Comparison of ENCODE assay signal across 12 cellular contexts in genomic region chr20:47543006-47543431, GRCh38. TPM values are rescaled to one million over a fixed set of nuclear protein-coding genes. Genes with fewer than 3 reads are reported as not detected.
DNase-seq lines count a peak whose midpoint lies in the region; ATAC-seq, FAIRE-seq and TF ChIP-seq lines count a peak whose summit lies in the region.
"Had no signal": no experiment of that assay in that cellular context is flagged by ENCODE, and none has a peak within 500 bp of the region (broad histone marks: within the 10 kb centered on the region; RNA-seq: fewer than 3 reads in every experiment).

No MANE protein-coding gene starts in this region.

- no peak for TF ChIP-seq POLR2A in A549 (IDR thresholded peaks at IDR 0.05; ENCODE audit: low read length)

- H3K4me1 Mint-ChIP-seq in T-helper 17 cell: peaks cover 41% of the 10 kb centered on the region

- ATAC-seq in A549 (peak; percentile 44 to 51; a peak in 3 of 6 replicates), T-helper 17 cell (peak; percentile 49), HG02852 (IDR thresholded peaks at IDR 0.05; ENCODE audit: unreplicated experiment) (no peak), HG02840 (IDR thresholded peaks at IDR 0.05; ENCODE audit: low FRiP score, unreplicated experiment) (no peak)

- H3K4me3 ChIP-seq in A549: no peak overlapping the region
- H3K4me3 ChIP-seq: suprapubic skin had no signal

- H3K4me1 ChIP-seq in A549: peaks cover 70% of the 10 kb centered on the region

- peaks cover 2% of the 10 kb centered on the region for H3K36me3 Mint-ChIP-seq in T-helper 17 cell (ENCODE audit: low read depth)

- no peak for DNase-seq in A549 (ENCODE audit: low read depth in 1 of 2, low spot score in 1 of 2)
- DNase-seq in GM10248 (ENCODE audit: extremely low spot score): peak; percentile 25
- DNase-seq in T-helper 17 cell: no peak
- DNase-seq in glomerular visceral epithelial cell (ENCODE audit: extremely low spot score): peak; percentile 71
- DNase-seq in COR-L47 (lab: John Stamatoyannopoulos, UW): no peak
- DNase-seq in SIG-M5 treated with dmso at 0.1 percent for 504 hours (lab: John Stamatoyannopoulos, UW; ENCODE audit: unreplicated experiment): no peak
- DNase-seq: GOT3, NCI-H82 had no signal

- 0 out of 3 replicates have a peak overlapping the region, but pooled peaks have one; percentile 15 for H3K4me2 ChIP-seq in A549

- peak overlapping the region; percentile 1 to 13; a peak in 2 of 6 replicates for H3K27ac ChIP-seq in A549
- H3K27ac ChIP-seq: suprapubic skin had no signal

- POLR2A ChIA-PET in A549 (lab: Yijun Ruan, JAX) (no interaction called here), GM10248 (lab: Yijun Ruan, JAX) (interaction anchor here (0.6 kb wide), 2 partner anchors 13 to 103 kb away, joined by 3 to 9 read pairs; no protein-coding TSS in a partner anchor)

- 58% methylated on average over 1 of the region's 1 CpG for WGBS in A549 (ENCODE audit: missing lambda C conversion rate)

- CTCF ChIA-PET in A549 (lab: Yijun Ruan, JAX) (interaction anchor here (0.7 to 1.2 kb wide), 3 partner anchors 14 to 159 kb away, joined by 3 to 5 read pairs (median 3); no protein-coding TSS in a partner anchor), GM10248 (lab: Yijun Ruan, JAX) (interaction anchor here (0.8 to 1.7 kb wide), 2 partner anchors 18 to 33 kb away, joined by 3 to 7 read pairs; no protein-coding TSS in a partner anchor)

- H3K27ac Mint-ChIP-seq in T-helper 17 cell: peak overlapping the region; percentile 24

- FAIRE-seq in A549 (lab: Jason Lieb, UNC): no peak
- FAIRE-seq: endothelial cell of umbilical vein had no signal

- TF ChIP-seq CTCF in A549 (IDR thresholded peaks at IDR 0.05): no peak
- TF ChIP-seq CTCF in GM10248 (IDR thresholded peaks at IDR 0.05; ENCODE audit: control extremely low read depth, extremely low read depth, low read depth, missing control alignments): no peak

- no peak overlapping the region for H3K4me3 Mint-ChIP-seq in T-helper 17 cell

- H3K9me3 ChIP-seq in A549 (no peaks in the 10 kb centered on the region), T-helper 17 cell (ENCODE audit: control insufficient read depth, low read length, poor library complexity, severe bottlenecking) (no peaks in the 10 kb centered on the region)
- H3K9me3 ChIP-seq: suprapubic skin had no signal

- no peaks in the 10 kb centered on the region for H3K27me3 Mint-ChIP-seq in T-helper 17 cell

- no peak for TF ChIP-seq RAD21 in A549 (conservative IDR thresholded peaks at IDR 0.05 in 1 of 2, IDR thresholded peaks at IDR 0.05 in 1 of 2)

- TF ChIP-seq EP300 in A549 (IDR thresholded peaks at IDR 0.05): no peak

TF ChIP-seq in A549, 52 proteins besides CTCF, POLR2A, EP300 and RAD21:
- TF ChIP-seq HMGXB4 (CRISPR knock-in tag; IDR thresholded peaks at IDR 0.05; ENCODE audit: borderline replicate concordance) (no peak), CEBPB (IDR thresholded peaks at IDR 0.05) (no peak), FOSL2 (IDR thresholded peaks at IDR 0.05) (no peak), FOSL2 (CRISPR knock-in tag; IDR thresholded peaks at IDR 0.05) (no peak), GATA3 (IDR thresholded peaks at IDR 0.05; ENCODE audit: borderline replicate concordance) (no peak), HEYL (CRISPR knock-in tag; IDR thresholded peaks at IDR 0.05) (no peak), ELK1 (IDR thresholded peaks at IDR 0.05; ENCODE audit: low read depth, low read length) (no peak), E2F6 (IDR thresholded peaks at IDR 0.05; ENCODE audit: borderline replicate concordance, low read depth) (no peak), POLR2AphosphoS2 (conservative IDR thresholded peaks at IDR 0.05; ENCODE audit: low read length) (no peak), KDM5A (IDR thresholded peaks at IDR 0.05) (no peak)

RNA-seq across cellular contexts. Expression of gene NCOA3, which starts 41.3 kb away (rescaled TPM):
- polyA plus RNA-seq in A549 (2011; rRNA removed) (135 and 136 TPM in 2 replicates), A549 (2017; fragmentation: RNase III; extraction: RNeasy Plus Mini Kit Qiagen cat#74134 plus additional on column Dnase treatment) (35.8 to 43.4 TPM (median 42.9 TPM) in 3 replicates)
- 27.5 and 35.2 TPM in 2 replicates for polyA plus RNA-seq in A549 (2012; cell fraction: cytosol; rRNA removed)
- 28.3 and 32.1 TPM in 2 replicates for polyA plus RNA-seq in A549 (2012; cell fraction: nucleus; rRNA removed)
- 179 and 198 TPM in 2 replicates for polyA minus RNA-seq in A549 (2011; rRNA and poly(A)+ RNA removed)
- total RNA-seq in T-helper 17 cell: 10 to 100 TPM; 55.4 to 58.2 TPM

Comparison
In these comparisons a context has a peak if more than half of its experiments do, and no peak if none do; other contexts are left out.
1. ATAC-seq: peak in A549 (2 of 2) and T-helper 17 cell (single experiment); none in HG02852 (single experiment) and HG02840 (single experiment).
2. DNase-seq: peak in GM10248 (single experiment) and glomerular visceral epithelial cell (single experiment); none in A549 (0 of 2), T-helper 17 cell (0 of 3), COR-L47 (single experiment) and SIG-M5 treated with dmso at 0.1 percent for 504 hours (single experiment).